Comparison of ENCODE assay signal across 1 cellular context in genomic region chr10:30190831-30191552, GRCh38.
TF ChIP-seq lines count a peak whose summit lies in the region.

No MANE protein-coding gene starts in this region.

TF ChIP-seq in K562, 482 proteins besides CTCF, POLR2A, EP300 and RAD21 (continued from another document and continues in another):
- TF ChIP-seq, protein P1, sequence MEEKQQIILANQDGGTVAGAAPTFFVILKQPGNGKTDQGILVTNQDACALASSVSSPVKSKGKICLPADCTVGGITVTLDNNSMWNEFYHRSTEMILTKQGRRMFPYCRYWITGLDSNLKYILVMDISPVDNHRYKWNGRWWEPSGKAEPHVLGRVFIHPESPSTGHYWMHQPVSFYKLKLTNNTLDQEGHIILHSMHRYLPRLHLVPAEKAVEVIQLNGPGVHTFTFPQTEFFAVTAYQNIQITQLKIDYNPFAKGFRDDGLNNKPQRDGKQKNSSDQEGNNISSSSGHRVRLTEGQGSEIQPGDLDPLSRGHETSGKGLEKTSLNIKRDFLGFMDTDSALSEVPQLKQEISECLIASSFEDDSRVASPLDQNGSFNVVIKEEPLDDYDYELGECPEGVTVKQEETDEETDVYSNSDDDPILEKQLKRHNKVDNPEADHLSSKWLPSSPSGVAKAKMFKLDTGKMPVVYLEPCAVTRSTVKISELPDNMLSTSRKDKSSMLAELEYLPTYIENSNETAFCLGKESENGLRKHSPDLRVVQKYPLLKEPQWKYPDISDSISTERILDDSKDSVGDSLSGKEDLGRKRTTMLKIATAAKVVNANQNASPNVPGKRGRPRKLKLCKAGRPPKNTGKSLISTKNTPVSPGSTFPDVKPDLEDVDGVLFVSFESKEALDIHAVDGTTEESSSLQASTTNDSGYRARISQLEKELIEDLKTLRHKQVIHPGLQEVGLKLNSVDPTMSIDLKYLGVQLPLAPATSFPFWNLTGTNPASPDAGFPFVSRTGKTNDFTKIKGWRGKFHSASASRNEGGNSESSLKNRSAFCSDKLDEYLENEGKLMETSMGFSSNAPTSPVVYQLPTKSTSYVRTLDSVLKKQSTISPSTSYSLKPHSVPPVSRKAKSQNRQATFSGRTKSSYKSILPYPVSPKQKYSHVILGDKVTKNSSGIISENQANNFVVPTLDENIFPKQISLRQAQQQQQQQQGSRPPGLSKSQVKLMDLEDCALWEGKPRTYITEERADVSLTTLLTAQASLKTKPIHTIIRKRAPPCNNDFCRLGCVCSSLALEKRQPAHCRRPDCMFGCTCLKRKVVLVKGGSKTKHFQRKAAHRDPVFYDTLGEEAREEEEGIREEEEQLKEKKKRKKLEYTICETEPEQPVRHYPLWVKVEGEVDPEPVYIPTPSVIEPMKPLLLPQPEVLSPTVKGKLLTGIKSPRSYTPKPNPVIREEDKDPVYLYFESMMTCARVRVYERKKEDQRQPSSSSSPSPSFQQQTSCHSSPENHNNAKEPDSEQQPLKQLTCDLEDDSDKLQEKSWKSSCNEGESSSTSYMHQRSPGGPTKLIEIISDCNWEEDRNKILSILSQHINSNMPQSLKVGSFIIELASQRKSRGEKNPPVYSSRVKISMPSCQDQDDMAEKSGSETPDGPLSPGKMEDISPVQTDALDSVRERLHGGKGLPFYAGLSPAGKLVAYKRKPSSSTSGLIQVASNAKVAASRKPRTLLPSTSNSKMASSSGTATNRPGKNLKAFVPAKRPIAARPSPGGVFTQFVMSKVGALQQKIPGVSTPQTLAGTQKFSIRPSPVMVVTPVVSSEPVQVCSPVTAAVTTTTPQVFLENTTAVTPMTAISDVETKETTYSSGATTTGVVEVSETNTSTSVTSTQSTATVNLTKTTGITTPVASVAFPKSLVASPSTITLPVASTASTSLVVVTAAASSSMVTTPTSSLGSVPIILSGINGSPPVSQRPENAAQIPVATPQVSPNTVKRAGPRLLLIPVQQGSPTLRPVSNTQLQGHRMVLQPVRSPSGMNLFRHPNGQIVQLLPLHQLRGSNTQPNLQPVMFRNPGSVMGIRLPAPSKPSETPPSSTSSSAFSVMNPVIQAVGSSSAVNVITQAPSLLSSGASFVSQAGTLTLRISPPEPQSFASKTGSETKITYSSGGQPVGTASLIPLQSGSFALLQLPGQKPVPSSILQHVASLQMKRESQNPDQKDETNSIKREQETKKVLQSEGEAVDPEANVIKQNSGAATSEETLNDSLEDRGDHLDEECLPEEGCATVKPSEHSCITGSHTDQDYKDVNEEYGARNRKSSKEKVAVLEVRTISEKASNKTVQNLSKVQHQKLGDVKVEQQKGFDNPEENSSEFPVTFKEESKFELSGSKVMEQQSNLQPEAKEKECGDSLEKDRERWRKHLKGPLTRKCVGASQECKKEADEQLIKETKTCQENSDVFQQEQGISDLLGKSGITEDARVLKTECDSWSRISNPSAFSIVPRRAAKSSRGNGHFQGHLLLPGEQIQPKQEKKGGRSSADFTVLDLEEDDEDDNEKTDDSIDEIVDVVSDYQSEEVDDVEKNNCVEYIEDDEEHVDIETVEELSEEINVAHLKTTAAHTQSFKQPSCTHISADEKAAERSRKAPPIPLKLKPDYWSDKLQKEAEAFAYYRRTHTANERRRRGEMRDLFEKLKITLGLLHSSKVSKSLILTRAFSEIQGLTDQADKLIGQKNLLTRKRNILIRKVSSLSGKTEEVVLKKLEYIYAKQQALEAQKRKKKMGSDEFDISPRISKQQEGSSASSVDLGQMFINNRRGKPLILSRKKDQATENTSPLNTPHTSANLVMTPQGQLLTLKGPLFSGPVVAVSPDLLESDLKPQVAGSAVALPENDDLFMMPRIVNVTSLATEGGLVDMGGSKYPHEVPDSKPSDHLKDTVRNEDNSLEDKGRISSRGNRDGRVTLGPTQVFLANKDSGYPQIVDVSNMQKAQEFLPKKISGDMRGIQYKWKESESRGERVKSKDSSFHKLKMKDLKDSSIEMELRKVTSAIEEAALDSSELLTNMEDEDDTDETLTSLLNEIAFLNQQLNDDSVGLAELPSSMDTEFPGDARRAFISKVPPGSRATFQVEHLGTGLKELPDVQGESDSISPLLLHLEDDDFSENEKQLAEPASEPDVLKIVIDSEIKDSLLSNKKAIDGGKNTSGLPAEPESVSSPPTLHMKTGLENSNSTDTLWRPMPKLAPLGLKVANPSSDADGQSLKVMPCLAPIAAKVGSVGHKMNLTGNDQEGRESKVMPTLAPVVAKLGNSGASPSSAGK (IDR thresholded peaks at IDR 0.05): 0 out of 2 replicates have a peak, but pooled peaks have one; percentile 27
- TF ChIP-seq ZNF316 (IDR thresholded peaks at IDR 0.05) (peak; percentile 98), MNT (conservative IDR thresholded peaks at IDR 0.05) (peak; percentile 63 to 75), RBM14 (IDR thresholded peaks at IDR 0.05; ENCODE audit: borderline replicate concordance, insufficient read depth, low read depth, low read length) (no peak), MAZ (CRISPR knock-in tag; conservative IDR thresholded peaks at IDR 0.05 in 1 of 2, IDR thresholded peaks at IDR 0.05 in 1 of 2) (peak in 1 of 2 experiments; percentile 54; a peak in 3 of 4 replicates), TEAD1 (CRISPR knock-in tag; IDR thresholded peaks at IDR 0.05) (peak in 1 of 2 experiments; percentile 38; a peak in 1 of 4 replicates), SMARCE1 (IDR thresholded peaks at IDR 0.05) (peak; percentile 76; the same call in 1 of the 2 replicates), POLR2B (IDR thresholded peaks at IDR 0.05; ENCODE audit: low read depth, partially characterized antibody) (no peak), ZNF311 (CRISPR knock-in tag; IDR thresholded peaks at IDR 0.05) (no peak), ARID2 (IDR thresholded peaks at IDR 0.05) (no peak), ERF (CRISPR knock-in tag; IDR thresholded peaks at IDR 0.05) (no peak), ARID1B (IDR thresholded peaks at IDR 0.05) (peak; percentile 77), NR1H2 (CRISPR knock-in tag; IDR thresholded peaks at IDR 0.05) (no peak), POLR3A (IDR thresholded peaks at IDR 0.05; ENCODE audit: borderline replicate concordance, extremely low read depth, insufficient read depth, insufficient read length) (no peak), KAT7 (CRISPR knock-in tag; IDR thresholded peaks at IDR 0.05; ENCODE audit: borderline replicate concordance) (no peak), NCOR1 (IDR thresholded peaks at IDR 0.05) (peak; percentile 45), RBBP5 (IDR thresholded peaks at IDR 0.05; ENCODE audit: borderline replicate concordance, insufficient read depth, low read length, poor library complexity, severe bottlenecking) (no peak), ZBTB26 (CRISPR knock-in tag; IDR thresholded peaks at IDR 0.05) (no peak), ZNF444 (CRISPR knock-in tag; IDR thresholded peaks at IDR 0.05) (no peak), STAT5A (IDR thresholded peaks at IDR 0.05; ENCODE audit: borderline replicate concordance, low read length) (no peak), TFAP4 (CRISPR knock-in tag; IDR thresholded peaks at IDR 0.05; ENCODE audit: borderline replicate concordance) (peak; percentile 52; the same call in 1 of the 2 replicates), RBM15 (IDR thresholded peaks at IDR 0.05; ENCODE audit: insufficient read depth, low read length) (no peak), SUPT5H (IDR thresholded peaks at IDR 0.05) (no peak), ZNF778 (CRISPR knock-in tag; IDR thresholded peaks at IDR 0.05) (no peak), LARP7 (IDR thresholded peaks at IDR 0.05) (no peak), ZNF12 (CRISPR knock-in tag; IDR thresholded peaks at IDR 0.05) (no peak), BCL6 (CRISPR knock-in tag; IDR thresholded peaks at IDR 0.05) (no peak), ZNF76 (CRISPR knock-in tag; IDR thresholded peaks at IDR 0.05; ENCODE audit: borderline replicate concordance) (no peak), BMI1 (IDR thresholded peaks at IDR 0.05; ENCODE audit: low read length) (no peak), STAG1 (CRISPR knock-in tag; IDR thresholded peaks at IDR 0.05; ENCODE audit: borderline replicate concordance) (no peak), TEAD2 (tag; IDR thresholded peaks at IDR 0.05) (no peak), ZNF561 (CRISPR knock-in tag; conservative IDR thresholded peaks at IDR 0.05) (no peak), ZNF431 (CRISPR knock-in tag; IDR thresholded peaks at IDR 0.05) (no peak), MAFK (IDR thresholded peaks at IDR 0.05; ENCODE audit: low read length) (peak; percentile 95), PRMT5 (CRISPR knock-in tag; IDR thresholded peaks at IDR 0.05) (no peak), NFE2 (IDR thresholded peaks at IDR 0.05; ENCODE audit: low read depth) (peak; percentile 77), SRF (CRISPR knock-in tag; IDR thresholded peaks at IDR 0.05) (peak in 1 of 2 experiments; percentile 82; a peak in 2 of 4 replicates), MYBL2 (IDR thresholded peaks at IDR 0.05; ENCODE audit: low read depth) (no peak), MYBL2 (CRISPR knock-in tag; IDR thresholded peaks at IDR 0.05; ENCODE audit: borderline replicate concordance) (no peak), PRPF4 (IDR thresholded peaks at IDR 0.05; ENCODE audit: insufficient read depth, low read depth, low read length, poor library complexity, severe bottlenecking) (no peak), ZNF324 (CRISPR knock-in tag; IDR thresholded peaks at IDR 0.05) (no peak)
- TF ChIP-seq, protein P2, sequence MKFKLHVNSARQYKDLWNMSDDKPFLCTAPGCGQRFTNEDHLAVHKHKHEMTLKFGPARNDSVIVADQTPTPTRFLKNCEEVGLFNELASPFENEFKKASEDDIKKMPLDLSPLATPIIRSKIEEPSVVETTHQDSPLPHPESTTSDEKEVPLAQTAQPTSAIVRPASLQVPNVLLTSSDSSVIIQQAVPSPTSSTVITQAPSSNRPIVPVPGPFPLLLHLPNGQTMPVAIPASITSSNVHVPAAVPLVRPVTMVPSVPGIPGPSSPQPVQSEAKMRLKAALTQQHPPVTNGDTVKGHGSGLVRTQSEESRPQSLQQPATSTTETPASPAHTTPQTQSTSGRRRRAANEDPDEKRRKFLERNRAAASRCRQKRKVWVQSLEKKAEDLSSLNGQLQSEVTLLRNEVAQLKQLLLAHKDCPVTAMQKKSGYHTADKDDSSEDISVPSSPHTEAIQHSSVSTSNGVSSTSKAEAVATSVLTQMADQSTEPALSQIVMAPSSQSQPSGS (CRISPR knock-in tag; IDR thresholded peaks at IDR 0.05): no peak
- TF ChIP-seq, protein P3, sequence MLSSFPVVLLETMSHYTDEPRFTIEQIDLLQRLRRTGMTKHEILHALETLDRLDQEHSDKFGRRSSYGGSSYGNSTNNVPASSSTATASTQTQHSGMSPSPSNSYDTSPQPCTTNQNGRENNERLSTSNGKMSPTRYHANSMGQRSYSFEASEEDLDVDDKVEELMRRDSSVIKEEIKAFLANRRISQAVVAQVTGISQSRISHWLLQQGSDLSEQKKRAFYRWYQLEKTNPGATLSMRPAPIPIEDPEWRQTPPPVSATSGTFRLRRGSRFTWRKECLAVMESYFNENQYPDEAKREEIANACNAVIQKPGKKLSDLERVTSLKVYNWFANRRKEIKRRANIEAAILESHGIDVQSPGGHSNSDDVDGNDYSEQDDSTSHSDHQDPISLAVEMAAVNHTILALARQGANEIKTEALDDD (IDR thresholded peaks at IDR 0.05): no peak
- TF ChIP-seq, protein P4, sequence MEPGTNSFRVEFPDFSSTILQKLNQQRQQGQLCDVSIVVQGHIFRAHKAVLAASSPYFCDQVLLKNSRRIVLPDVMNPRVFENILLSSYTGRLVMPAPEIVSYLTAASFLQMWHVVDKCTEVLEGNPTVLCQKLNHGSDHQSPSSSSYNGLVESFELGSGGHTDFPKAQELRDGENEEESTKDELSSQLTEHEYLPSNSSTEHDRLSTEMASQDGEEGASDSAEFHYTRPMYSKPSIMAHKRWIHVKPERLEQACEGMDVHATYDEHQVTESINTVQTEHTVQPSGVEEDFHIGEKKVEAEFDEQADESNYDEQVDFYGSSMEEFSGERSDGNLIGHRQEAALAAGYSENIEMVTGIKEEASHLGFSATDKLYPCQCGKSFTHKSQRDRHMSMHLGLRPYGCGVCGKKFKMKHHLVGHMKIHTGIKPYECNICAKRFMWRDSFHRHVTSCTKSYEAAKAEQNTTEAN (CRISPR knock-in tag; IDR thresholded peaks at IDR 0.05): no peak
- TF ChIP-seq, protein P5, sequence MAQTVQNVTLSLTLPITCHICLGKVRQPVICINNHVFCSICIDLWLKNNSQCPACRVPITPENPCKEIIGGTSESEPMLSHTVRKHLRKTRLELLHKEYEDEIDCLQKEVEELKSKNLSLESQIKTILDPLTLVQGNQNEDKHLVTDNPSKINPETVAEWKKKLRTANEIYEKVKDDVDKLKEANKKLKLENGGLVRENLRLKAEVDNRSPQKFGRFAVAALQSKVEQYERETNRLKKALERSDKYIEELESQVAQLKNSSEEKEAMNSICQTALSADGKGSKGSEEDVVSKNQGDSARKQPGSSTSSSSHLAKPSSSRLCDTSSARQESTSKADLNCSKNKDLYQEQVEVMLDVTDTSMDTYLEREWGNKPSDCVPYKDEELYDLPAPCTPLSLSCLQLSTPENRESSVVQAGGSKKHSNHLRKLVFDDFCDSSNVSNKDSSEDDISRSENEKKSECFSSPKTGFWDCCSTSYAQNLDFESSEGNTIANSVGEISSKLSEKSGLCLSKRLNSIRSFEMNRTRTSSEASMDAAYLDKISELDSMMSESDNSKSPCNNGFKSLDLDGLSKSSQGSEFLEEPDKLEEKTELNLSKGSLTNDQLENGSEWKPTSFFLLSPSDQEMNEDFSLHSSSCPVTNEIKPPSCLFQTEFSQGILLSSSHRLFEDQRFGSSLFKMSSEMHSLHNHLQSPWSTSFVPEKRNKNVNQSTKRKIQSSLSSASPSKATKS (CRISPR knock-in tag; IDR thresholded peaks at IDR 0.05): no peak
